In genomic region chr14:90851327-90852036, GRCh38 we compare ENCODE assay signal across 1 cellular context.
TF ChIP-seq lines count a peak whose summit lies in the region.

No MANE protein-coding gene starts in this region.

TF ChIP-seq in IMR-90, 13 proteins besides CTCF, POLR2A, EP300 and RAD21:
- TF ChIP-seq RCOR1 (IDR thresholded peaks at IDR 0.05; ENCODE audit: insufficient replicate concordance, low read length) = no peak
- no peak for TF ChIP-seq USF2 (IDR thresholded peaks at IDR 0.05; ENCODE audit: low read depth, low read length)
- no peak for TF ChIP-seq CEBPB (IDR thresholded peaks at IDR 0.05; ENCODE audit: low read depth, low read length)
- TF ChIP-seq MAZ (IDR thresholded peaks at IDR 0.05; ENCODE audit: borderline replicate concordance, low read depth, low read length) = no peak
- TF ChIP-seq MXI1 (IDR thresholded peaks at IDR 0.05; ENCODE audit: borderline replicate concordance, low read depth, low read length) = no peak
- no peak for TF ChIP-seq NFE2L2 (IDR thresholded peaks at IDR 0.05; ENCODE audit: low read depth, low read length)
- TF ChIP-seq RFX5 (IDR thresholded peaks at IDR 0.05; ENCODE audit: low read depth, low read length) = no peak
- TF ChIP-seq BHLHE40 (IDR thresholded peaks at IDR 0.05; ENCODE audit: low read depth, low read length) = no peak
- no peak for TF ChIP-seq ELK1 (IDR thresholded peaks at IDR 0.05; ENCODE audit: borderline replicate concordance, low read depth, low read length)
- no peak for TF ChIP-seq FOS (IDR thresholded peaks at IDR 0.05; ENCODE audit: low read depth, low read length)
- TF ChIP-seq SMC3 (IDR thresholded peaks at IDR 0.05; ENCODE audit: low read depth, low read length) = no peak
- TF ChIP-seq CHD1 (IDR thresholded peaks at IDR 0.05; ENCODE audit: low read depth, low read length) = no peak
- no peak for TF ChIP-seq MAFK (IDR thresholded peaks at IDR 0.05; ENCODE audit: low read depth, low read length)
